ENCODE assay signal across 15 cellular contexts in genomic region chr3:189572249-189572648, GRCh38. TPM values are rescaled to one million over a fixed set of nuclear protein-coding genes. Genes with fewer than 3 reads are reported as not detected.
DNase-seq lines count a peak whose midpoint lies in the region; ATAC-seq, FAIRE-seq and TF ChIP-seq lines count a peak whose summit lies in the region.
"Had no signal": no experiment of that assay in that cellular context is flagged by ENCODE, and none has a peak within 500 bp of the region (broad histone marks: within the 10 kb centered on the region; RNA-seq: fewer than 3 reads in every experiment).

No MANE protein-coding gene starts in this region.

- BruUV-seq in Calu3 (replicated peaks; lab: Mats Ljungman, UMichigan), result no TSS peak

- no peak overlapping the region for H3K4me3 Mint-ChIP-seq in Calu3 (ENCODE audit: low read depth, unreplicated experiment)
- no peak overlapping the region for H3K4me3 Mint-ChIP-seq in activated T-helper 2 cell treated with anti-CD3 and anti-CD28 coated beads, Interferon-gamma antibody, Interleukin-2, Interleukin-4, amounts not matched to agents 10 μg/mL and 5 μg/mL and 100 μg/mL, durations not matched to agents 14 hours and 24 hours and 36 hours (ENCODE audit: low read depth)
- H3K4me3 Mint-ChIP-seq: brain; HFFc6; natural killer cell treated with Interleukin-12 subunit alpha and Interleukin-12 subunit beta and Interleukin-15 and Interleukin-18, amount 100 ng/mL, for 72 hours had no signal

- DNase-seq in Calu3 (no peak), GM18507 (ENCODE audit: extremely low spot score, insufficient read length, low read depth) (no peak), kidney tubule cell (ENCODE audit: low spot score) (peak; percentile 90), SK-N-SH (no peak), RKO (ENCODE audit: low spot score) (no peak), islet precursor cell (no peak)
- no peak for DNase-seq in activated T-helper 2 cell treated with anti-CD3 and anti-CD28 coated beads, Interferon-gamma antibody, Interleukin-2, Interleukin-4, amounts not matched to agents 10 μg/mL and 5 μg/mL and 100 μg/mL, durations not matched to agents 14 hours and 24 hours and 36 hours (ENCODE audit: low spot score)
- DNase-seq: heart right ventricle; HFFc6; right cardiac atrium; stimulated activated CD4-positive, alpha-beta T cell treated with anti-CD3 and anti-CD28 coated beads, Interleukin-4, amount 100 ng/mL, for 24 hours; stimulated activated naive CD4-positive, alpha-beta T cell treated with Interleukin-2 at 50 U/mL for 16 hours had no signal

- H3K4me1 Mint-ChIP-seq in Calu3 (ENCODE audit: low read depth, unreplicated experiment), result peaks cover 15% of the 10 kb centered on the region
- peaks cover 67% of the 10 kb centered on the region for H3K4me1 Mint-ChIP-seq in activated T-helper 2 cell treated with anti-CD3 and anti-CD28 coated beads, Interferon-gamma antibody, Interleukin-2, Interleukin-4, amounts not matched to agents 10 μg/mL and 5 μg/mL and 100 μg/mL, durations not matched to agents 14 hours and 24 hours and 36 hours (ENCODE audit: low read depth)
- H3K4me1 Mint-ChIP-seq: brain had no signal

- no peaks in the 10 kb centered on the region for H3K36me3 Mint-ChIP-seq in Calu3 (ENCODE audit: insufficient read depth, unreplicated experiment)
- H3K36me3 Mint-ChIP-seq in activated T-helper 2 cell treated with anti-CD3 and anti-CD28 coated beads, Interferon-gamma antibody, Interleukin-2, Interleukin-4, amounts not matched to agents 10 μg/mL and 5 μg/mL and 100 μg/mL, durations not matched to agents 14 hours and 24 hours and 36 hours (ENCODE audit: low read depth), result peaks cover 9% of the 10 kb centered on the region
- H3K36me3 Mint-ChIP-seq: brain; natural killer cell treated with Interleukin-12 subunit alpha and Interleukin-12 subunit beta and Interleukin-15 and Interleukin-18, amount 100 ng/mL, for 72 hours had no signal

- H3K4me2 ChIP-seq in SK-N-SH, result no peak overlapping the region

- POLR2A ChIA-PET in SK-N-SH (lab: Yijun Ruan, JAX), result no interaction called here

- CTCF ChIA-PET in Calu3 (lab: Charles Lee), result interaction anchor here (0.5 to 1.2 kb wide), 4 partner anchors 138 to 1521 kb away, joined by 3 read pairs; no protein-coding TSS in a partner anchor
- CTCF ChIA-PET in SK-N-SH (lab: Yijun Ruan, JAX), result no interaction called here

- H3K9me2 ChIP-seq in SK-N-SH, result no peaks in the 10 kb centered on the region

- intact Hi-C loops in Calu3 (cut with micrococcal nuclease; ENCODE audit: unreplicated experiment), result loop anchor here (5.0 to 10.0 kb wide), 2 partner anchors 300 to 373 kb away; no protein-coding TSS in a partner anchor
- intact Hi-C loops in activated T-helper 2 cell treated with anti-CD3 and anti-CD28 coated beads, Interferon-gamma antibody, Interleukin-2, Interleukin-4, amounts not matched to agents 10 μg/mL and 5 μg/mL and 100 μg/mL, durations not matched to agents 14 hours and 24 hours and 36 hours (cut with micrococcal nuclease), result loop anchor here (1.0 to 5.0 kb wide), 6 partner anchors 8 to 285 kb away; no protein-coding TSS in a partner anchor

- no peaks in the 10 kb centered on the region for H3K9me3 ChIP-seq in SK-N-SH

- H3K4me3 ChIP-seq in SK-N-SH (ENCODE audit: low read depth in 2 of 2, low read length in 1 of 2), result no peak overlapping the region
- H3K4me3 ChIP-seq: heart right ventricle had no signal

- peaks cover 2% of the 10 kb centered on the region for H3K9me3 Mint-ChIP-seq in Calu3 (ENCODE audit: low read depth, unreplicated experiment)
- H3K9me3 Mint-ChIP-seq in activated T-helper 2 cell treated with anti-CD3 and anti-CD28 coated beads, Interferon-gamma antibody, Interleukin-2, Interleukin-4, amounts not matched to agents 10 μg/mL and 5 μg/mL and 100 μg/mL, durations not matched to agents 14 hours and 24 hours and 36 hours, result peaks cover 7% of the 10 kb centered on the region
- H3K9me3 Mint-ChIP-seq: brain; natural killer cell treated with Interleukin-12 subunit alpha and Interleukin-12 subunit beta and Interleukin-15 and Interleukin-18, amount 100 ng/mL, for 72 hours had no signal

- H3K27ac Mint-ChIP-seq in Calu3 (ENCODE audit: unreplicated experiment), result peak overlapping the region; percentile 91
- peak overlapping the region; percentile 66 for H3K27ac Mint-ChIP-seq in activated T-helper 2 cell treated with anti-CD3 and anti-CD28 coated beads, Interferon-gamma antibody, Interleukin-2, Interleukin-4, amounts not matched to agents 10 μg/mL and 5 μg/mL and 100 μg/mL, durations not matched to agents 14 hours and 24 hours and 36 hours
- H3K27ac Mint-ChIP-seq: brain; HFFc6; natural killer cell treated with Interleukin-12 subunit alpha and Interleukin-12 subunit beta and Interleukin-15 and Interleukin-18, amount 100 ng/mL, for 72 hours had no signal

- TF ChIP-seq CTCF in Calu3 (IDR thresholded peaks at IDR 0.05; ENCODE audit: unreplicated experiment) (no peak), SK-N-SH (IDR thresholded peaks at IDR 0.05) (no peak)

- TF ChIP-seq EP300 in SK-N-SH (IDR thresholded peaks at IDR 0.05; ENCODE audit: borderline replicate concordance in 1 of 2, low read depth in 1 of 2, low read length in 1 of 2), result no peak

- no peak for TF ChIP-seq RAD21 in SK-N-SH (IDR thresholded peaks at IDR 0.05; ENCODE audit: low read length)

- H4K20me1 ChIP-seq in SK-N-SH (ENCODE audit: insufficient read depth), result no peaks in the 10 kb centered on the region

- no peaks in the 10 kb centered on the region for H3F3A ChIP-seq in SK-N-SH (replicated peaks; ENCODE audit: insufficient read depth)

- H3K4me1 ChIP-seq in SK-N-SH (ENCODE audit: control insufficient read depth in 1 of 2, insufficient read depth in 2 of 2, low read depth in 1 of 2, low read length in 1 of 2), result no peaks in the 10 kb centered on the region
- H3K4me1 ChIP-seq: heart right ventricle had no signal

- H2AFZ ChIP-seq in SK-N-SH (ENCODE audit: low read depth), result no peak overlapping the region

- H3K79me2 ChIP-seq in SK-N-SH (ENCODE audit: insufficient read depth), result no peaks in the 10 kb centered on the region

- peak; percentile 21 for FAIRE-seq in GM18507 (lab: Jason Lieb, UNC)

- no peaks in the 10 kb centered on the region for H3K27me3 ChIP-seq in SK-N-SH (ENCODE audit: insufficient read depth)
- H3K27me3 ChIP-seq: heart right ventricle had no signal

- no peak overlapping the region for H3K9ac ChIP-seq in SK-N-SH

- 74% methylated on average over 2 of the region's 2 CpGs for WGBS in SK-N-SH (ENCODE audit: low lambda C conversion rate)

- no peak for ATAC-seq in GM18511 (IDR thresholded peaks at IDR 0.05; ENCODE audit: unreplicated experiment)
- ATAC-seq: heart right ventricle; natural killer cell treated with Interleukin-12 subunit alpha and Interleukin-12 subunit beta and Interleukin-15 and Interleukin-18, amount 100 ng/mL, for 72 hours; right cardiac atrium had no signal

- H3K36me3 ChIP-seq in SK-N-SH (replicated peaks in 1 of 2; ENCODE audit: control insufficient read depth in 1 of 2, insufficient read depth in 2 of 2, low read length in 1 of 2), result no peaks in the 10 kb centered on the region
- H3K36me3 ChIP-seq: heart right ventricle had no signal

- H3K27me3 Mint-ChIP-seq in Calu3 (ENCODE audit: unreplicated experiment), result no peaks in the 10 kb centered on the region
- H3K27me3 Mint-ChIP-seq in activated T-helper 2 cell treated with anti-CD3 and anti-CD28 coated beads, Interferon-gamma antibody, Interleukin-2, Interleukin-4, amounts not matched to agents 10 μg/mL and 5 μg/mL and 100 μg/mL, durations not matched to agents 14 hours and 24 hours and 36 hours (ENCODE audit: low read depth), result no peaks in the 10 kb centered on the region
- H3K27me3 Mint-ChIP-seq: natural killer cell treated with Interleukin-12 subunit alpha and Interleukin-12 subunit beta and Interleukin-15 and Interleukin-18, amount 100 ng/mL, for 72 hours had no signal

- no peak overlapping the region for H3K27ac ChIP-seq in SK-N-SH (ENCODE audit: low read depth in 2 of 2, low read length in 1 of 2)
- H3K27ac ChIP-seq: heart right ventricle had no signal

TF ChIP-seq in SK-N-SH, 30 proteins besides CTCF, POLR2A, EP300 and RAD21:
- TF ChIP-seq TCF12 (IDR thresholded peaks at IDR 0.05), result no peak
- TF ChIP-seq TEAD4 (IDR thresholded peaks at IDR 0.05; ENCODE audit: borderline replicate concordance, insufficient read depth), result no peak

RNA-seq across cellular contexts. Expression of gene TP63, which starts 58.9 kb away (rescaled TPM):
- total RNA-seq in Calu3 (2022), result 0.12 TPM in 1 of 2 replicates, not detected in the other
- total RNA-seq in activated T-helper 2 cell treated with anti-CD3 and anti-CD28 coated beads, Interferon-gamma antibody, Interleukin-2, Interleukin-4, amounts not matched to agents 10 μg/mL and 5 μg/mL and 100 μg/mL, durations not matched to agents 14 hours and 24 hours and 36 hours, result 5.1 and 5.6 TPM in 2 replicates
- not detected in 2 replicates for polyA plus RNA-seq in SK-N-SH (2012; rRNA removed)
- not detected in 2 replicates for polyA plus RNA-seq in SK-N-SH (2012; cell fraction: cytosol; rRNA removed)
- polyA plus RNA-seq in SK-N-SH (2012; cell fraction: nucleus; rRNA removed), result not detected in 2 replicates
- total RNA-seq: HFFc6; natural killer cell treated with Interleukin-12 subunit alpha and Interleukin-12 subunit beta and Interleukin-15 and Interleukin-18, amount 100 ng/mL, for 72 hours had no signal
